1 cellular context compared by ENCODE assay signal in the genomic region with DNA sequence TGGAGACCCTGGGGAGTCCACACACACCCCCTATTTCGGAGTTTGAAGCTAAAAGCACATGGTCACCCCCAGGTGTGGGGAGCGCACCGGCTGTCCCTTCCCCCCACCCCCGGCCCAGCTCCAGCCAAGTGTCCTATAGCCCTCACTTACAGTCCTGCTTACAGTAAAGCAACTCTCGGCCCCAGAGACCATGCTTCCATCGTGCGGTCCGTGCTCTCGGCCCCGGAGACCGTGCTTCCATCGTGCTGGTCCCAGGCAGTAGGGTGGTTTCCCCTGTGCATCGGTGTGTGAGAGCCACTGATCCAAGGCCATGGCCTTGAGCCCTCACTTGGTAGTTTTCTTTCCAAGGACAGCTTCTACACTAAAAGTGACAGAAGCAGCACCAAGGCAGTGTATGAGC.
TF ChIP-seq lines count a peak whose summit lies in the region.

No MANE protein-coding gene starts in this region.

TF ChIP-seq in H1, 55 proteins besides CTCF, POLR2A, EP300 and RAD21:
- no peak for TF ChIP-seq RNF2 (IDR thresholded peaks at IDR 0.05; ENCODE audit: borderline replicate concordance, low read depth, low read length, missing control alignments, poor library complexity, severe bottlenecking)
- no peak for TF ChIP-seq SIRT6 (IDR thresholded peaks at IDR 0.05; ENCODE audit: low read length)
- TF ChIP-seq TAF7 (optimal IDR thresholded peaks at IDR 0.05; ENCODE audit: borderline replicate concordance, low read depth, low read length): no peak
- no peak for TF ChIP-seq SIN3A (conservative IDR thresholded peaks at IDR 0.05 in 1 of 2, IDR thresholded peaks at IDR 0.05 in 1 of 2; ENCODE audit: low read depth in 1 of 2, low read length in 2 of 2)
- TF ChIP-seq KDM5A (IDR thresholded peaks at IDR 0.05; ENCODE audit: low read length): no peak
- TF ChIP-seq SRF (IDR thresholded peaks at IDR 0.05; ENCODE audit: low read depth, low read length): no peak
- TF ChIP-seq, protein P1, sequence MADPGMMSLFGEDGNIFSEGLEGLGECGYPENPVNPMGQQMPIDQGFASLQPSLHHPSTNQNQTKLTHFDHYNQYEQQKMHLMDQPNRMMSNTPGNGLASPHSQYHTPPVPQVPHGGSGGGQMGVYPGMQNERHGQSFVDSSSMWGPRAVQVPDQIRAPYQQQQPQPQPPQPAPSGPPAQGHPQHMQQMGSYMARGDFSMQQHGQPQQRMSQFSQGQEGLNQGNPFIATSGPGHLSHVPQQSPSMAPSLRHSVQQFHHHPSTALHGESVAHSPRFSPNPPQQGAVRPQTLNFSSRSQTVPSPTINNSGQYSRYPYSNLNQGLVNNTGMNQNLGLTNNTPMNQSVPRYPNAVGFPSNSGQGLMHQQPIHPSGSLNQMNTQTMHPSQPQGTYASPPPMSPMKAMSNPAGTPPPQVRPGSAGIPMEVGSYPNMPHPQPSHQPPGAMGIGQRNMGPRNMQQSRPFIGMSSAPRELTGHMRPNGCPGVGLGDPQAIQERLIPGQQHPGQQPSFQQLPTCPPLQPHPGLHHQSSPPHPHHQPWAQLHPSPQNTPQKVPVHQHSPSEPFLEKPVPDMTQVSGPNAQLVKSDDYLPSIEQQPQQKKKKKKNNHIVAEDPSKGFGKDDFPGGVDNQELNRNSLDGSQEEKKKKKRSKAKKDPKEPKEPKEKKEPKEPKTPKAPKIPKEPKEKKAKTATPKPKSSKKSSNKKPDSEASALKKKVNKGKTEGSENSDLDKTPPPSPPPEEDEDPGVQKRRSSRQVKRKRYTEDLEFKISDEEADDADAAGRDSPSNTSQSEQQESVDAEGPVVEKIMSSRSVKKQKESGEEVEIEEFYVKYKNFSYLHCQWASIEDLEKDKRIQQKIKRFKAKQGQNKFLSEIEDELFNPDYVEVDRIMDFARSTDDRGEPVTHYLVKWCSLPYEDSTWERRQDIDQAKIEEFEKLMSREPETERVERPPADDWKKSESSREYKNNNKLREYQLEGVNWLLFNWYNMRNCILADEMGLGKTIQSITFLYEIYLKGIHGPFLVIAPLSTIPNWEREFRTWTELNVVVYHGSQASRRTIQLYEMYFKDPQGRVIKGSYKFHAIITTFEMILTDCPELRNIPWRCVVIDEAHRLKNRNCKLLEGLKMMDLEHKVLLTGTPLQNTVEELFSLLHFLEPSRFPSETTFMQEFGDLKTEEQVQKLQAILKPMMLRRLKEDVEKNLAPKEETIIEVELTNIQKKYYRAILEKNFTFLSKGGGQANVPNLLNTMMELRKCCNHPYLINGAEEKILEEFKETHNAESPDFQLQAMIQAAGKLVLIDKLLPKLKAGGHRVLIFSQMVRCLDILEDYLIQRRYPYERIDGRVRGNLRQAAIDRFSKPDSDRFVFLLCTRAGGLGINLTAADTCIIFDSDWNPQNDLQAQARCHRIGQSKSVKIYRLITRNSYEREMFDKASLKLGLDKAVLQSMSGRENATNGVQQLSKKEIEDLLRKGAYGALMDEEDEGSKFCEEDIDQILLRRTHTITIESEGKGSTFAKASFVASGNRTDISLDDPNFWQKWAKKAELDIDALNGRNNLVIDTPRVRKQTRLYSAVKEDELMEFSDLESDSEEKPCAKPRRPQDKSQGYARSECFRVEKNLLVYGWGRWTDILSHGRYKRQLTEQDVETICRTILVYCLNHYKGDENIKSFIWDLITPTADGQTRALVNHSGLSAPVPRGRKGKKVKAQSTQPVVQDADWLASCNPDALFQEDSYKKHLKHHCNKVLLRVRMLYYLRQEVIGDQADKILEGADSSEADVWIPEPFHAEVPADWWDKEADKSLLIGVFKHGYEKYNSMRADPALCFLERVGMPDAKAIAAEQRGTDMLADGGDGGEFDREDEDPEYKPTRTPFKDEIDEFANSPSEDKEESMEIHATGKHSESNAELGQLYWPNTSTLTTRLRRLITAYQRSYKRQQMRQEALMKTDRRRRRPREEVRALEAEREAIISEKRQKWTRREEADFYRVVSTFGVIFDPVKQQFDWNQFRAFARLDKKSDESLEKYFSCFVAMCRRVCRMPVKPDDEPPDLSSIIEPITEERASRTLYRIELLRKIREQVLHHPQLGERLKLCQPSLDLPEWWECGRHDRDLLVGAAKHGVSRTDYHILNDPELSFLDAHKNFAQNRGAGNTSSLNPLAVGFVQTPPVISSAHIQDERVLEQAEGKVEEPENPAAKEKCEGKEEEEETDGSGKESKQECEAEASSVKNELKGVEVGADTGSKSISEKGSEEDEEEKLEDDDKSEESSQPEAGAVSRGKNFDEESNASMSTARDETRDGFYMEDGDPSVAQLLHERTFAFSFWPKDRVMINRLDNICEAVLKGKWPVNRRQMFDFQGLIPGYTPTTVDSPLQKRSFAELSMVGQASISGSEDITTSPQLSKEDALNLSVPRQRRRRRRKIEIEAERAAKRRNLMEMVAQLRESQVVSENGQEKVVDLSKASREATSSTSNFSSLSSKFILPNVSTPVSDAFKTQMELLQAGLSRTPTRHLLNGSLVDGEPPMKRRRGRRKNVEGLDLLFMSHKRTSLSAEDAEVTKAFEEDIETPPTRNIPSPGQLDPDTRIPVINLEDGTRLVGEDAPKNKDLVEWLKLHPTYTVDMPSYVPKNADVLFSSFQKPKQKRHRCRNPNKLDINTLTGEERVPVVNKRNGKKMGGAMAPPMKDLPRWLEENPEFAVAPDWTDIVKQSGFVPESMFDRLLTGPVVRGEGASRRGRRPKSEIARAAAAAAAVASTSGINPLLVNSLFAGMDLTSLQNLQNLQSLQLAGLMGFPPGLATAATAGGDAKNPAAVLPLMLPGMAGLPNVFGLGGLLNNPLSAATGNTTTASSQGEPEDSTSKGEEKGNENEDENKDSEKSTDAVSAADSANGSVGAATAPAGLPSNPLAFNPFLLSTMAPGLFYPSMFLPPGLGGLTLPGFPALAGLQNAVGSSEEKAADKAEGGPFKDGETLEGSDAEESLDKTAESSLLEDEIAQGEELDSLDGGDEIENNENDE (IDR thresholded peaks at IDR 0.05; ENCODE audit: insufficient replicate concordance, low read length): no peak
- TF ChIP-seq NANOG (IDR thresholded peaks at IDR 0.05; ENCODE audit: insufficient read depth, low read depth, low read length, poor library complexity, severe bottlenecking): no peak
- no peak for TF ChIP-seq CREB1 (IDR thresholded peaks at IDR 0.05)
- TF ChIP-seq TCF12 (IDR thresholded peaks at IDR 0.05; ENCODE audit: low read depth, low read length): no peak
- TF ChIP-seq E2F6 (IDR thresholded peaks at IDR 0.05): no peak
- no peak for TF ChIP-seq ASH2L (IDR thresholded peaks at IDR 0.05; ENCODE audit: low read length)
- no peak for TF ChIP-seq BCL11A (IDR thresholded peaks at IDR 0.05; ENCODE audit: low read depth in 2 of 2, low read length in 2 of 2)
- TF ChIP-seq CBX8 (IDR thresholded peaks at IDR 0.05; ENCODE audit: borderline replicate concordance, low read depth, low read length): no peak
- TF ChIP-seq, protein P2, sequence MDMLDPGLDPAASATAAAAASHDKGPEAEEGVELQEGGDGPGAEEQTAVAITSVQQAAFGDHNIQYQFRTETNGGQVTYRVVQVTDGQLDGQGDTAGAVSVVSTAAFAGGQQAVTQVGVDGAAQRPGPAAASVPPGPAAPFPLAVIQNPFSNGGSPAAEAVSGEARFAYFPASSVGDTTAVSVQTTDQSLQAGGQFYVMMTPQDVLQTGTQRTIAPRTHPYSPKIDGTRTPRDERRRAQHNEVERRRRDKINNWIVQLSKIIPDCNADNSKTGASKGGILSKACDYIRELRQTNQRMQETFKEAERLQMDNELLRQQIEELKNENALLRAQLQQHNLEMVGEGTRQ (IDR thresholded peaks at IDR 0.05; ENCODE audit: low read length): no peak
- no peak for TF ChIP-seq RXRA (IDR thresholded peaks at IDR 0.05; ENCODE audit: insufficient read depth, low read depth, low read length)
- no peak for TF ChIP-seq MAFK (IDR thresholded peaks at IDR 0.05; ENCODE audit: low read depth, low read length)
